ENCODE assay signal across 10 cellular contexts in genomic region chr14:32934891-32935633, GRCh38. TPM values are rescaled to one million over a fixed set of nuclear protein-coding genes. Genes with fewer than 3 reads are reported as not detected.
DNase-seq lines count a peak whose midpoint lies in the region; ATAC-seq, FAIRE-seq and TF ChIP-seq lines count a peak whose summit lies in the region.
"Had no signal": no experiment of that assay in that cellular context is flagged by ENCODE, and none has a peak within 500 bp of the region (broad histone marks: within the 10 kb centered on the region; RNA-seq: fewer than 3 reads in every experiment).

No MANE protein-coding gene starts in this region.

- no peak overlapping the region for H3K27ac Mint-ChIP-seq in activated naive CD8-positive, alpha-beta T cell treated with anti-CD3 and anti-CD28 coated beads, Interleukin-2, amount 10 ng/mL, durations not matched to agents 7 days and 5 days
- no peak overlapping the region for H3K27ac Mint-ChIP-seq in activated naive CD8-positive, alpha-beta T cell treated with anti-CD3 and anti-CD28 coated beads for 36 hours
- H3K27ac Mint-ChIP-seq: T-helper 2 cell treated with Interferon-gamma antibody and Interleukin-4, amounts not matched to agents 5 μg/mL and 100 μg/mL, for 36 hours had no signal

- H3K27me3 ChIP-seq in GM12878 (replicated peaks in 1 of 2; ENCODE audit: control insufficient read depth in 2 of 2, insufficient read depth in 2 of 2, low read length in 1 of 2), result peaks cover 3 to 22% of the 10 kb centered on the region in 2 experiments

- BruUV-seq in GM12878 (replicated peaks; lab: Mats Ljungman, UMichigan), result no TSS peak

- H3K36me3 ChIP-seq in GM12878 (ENCODE audit: control insufficient read depth in 2 of 2, insufficient read depth in 2 of 2, low read length in 1 of 2) (no peaks in the 10 kb centered on the region), urinary bladder (ENCODE audit: insufficient read depth) (no peaks in the 10 kb centered on the region)

- TF ChIP-seq POLR2A in GM12878 (IDR thresholded peaks at IDR 0.05; ENCODE audit: low read depth, low read length), result no peak

- POLR2A ChIA-PET in activated naive CD8-positive, alpha-beta T cell treated with anti-CD3 and anti-CD28 coated beads, Interleukin-2, amount 10 ng/mL, durations not matched to agents 7 days and 5 days (lab: Charles Lee), result no interaction called here
- POLR2A ChIA-PET in GM12878 (lab: Charles Lee), result no interaction called here

- intact Hi-C loops in GM12878 (cut with micrococcal nuclease; ENCODE audit: unreplicated experiment), result no loop called here

- 3% methylated on average over 31 of the region's 39 CpGs for WGBS in GM12878 (ENCODE audit: insufficient coverage, insufficient replicate concordance, low lambda C conversion rate, missing lambda C conversion rate)
- WGBS in urinary bladder, result 5% methylated on average over 39 of the region's 39 CpGs

- H3K4me3 ChIP-seq in GM12878, result no peak overlapping the region
- peak overlapping the region; percentile 54 for H3K4me3 ChIP-seq in urinary bladder (ENCODE audit: low read depth, low read length)

- no peaks in the 10 kb centered on the region for H3K4me1 ChIP-seq in GM12878 (ENCODE audit: control insufficient read depth, insufficient read depth, low read length)
- peaks cover 3% of the 10 kb centered on the region for H3K4me1 ChIP-seq in urinary bladder (ENCODE audit: insufficient read depth)

- no peaks in the 10 kb centered on the region for H4K20me1 ChIP-seq in GM12878 (ENCODE audit: control insufficient read depth, insufficient read depth)

- H3K9me3 ChIP-seq in GM12878 (replicated peaks; ENCODE audit: control insufficient read depth, insufficient read depth, low read length), result no peaks in the 10 kb centered on the region; the same call in 2 of the 3 replicates

- H3K4me3 Mint-ChIP-seq in activated naive CD8-positive, alpha-beta T cell treated with anti-CD3 and anti-CD28 coated beads, Interleukin-2, amount 10 ng/mL, durations not matched to agents 7 days and 5 days, result no peak overlapping the region
- no peak overlapping the region for H3K4me3 Mint-ChIP-seq in activated naive CD8-positive, alpha-beta T cell treated with anti-CD3 and anti-CD28 coated beads for 36 hours
- H3K4me3 Mint-ChIP-seq: T-helper 2 cell treated with Interferon-gamma antibody and Interleukin-4, amounts not matched to agents 5 μg/mL and 100 μg/mL, for 36 hours had no signal

- H3K27me3 Mint-ChIP-seq in activated naive CD8-positive, alpha-beta T cell treated with anti-CD3 and anti-CD28 coated beads, Interleukin-2, amount 10 ng/mL, durations not matched to agents 7 days and 5 days, result peaks cover 71% of the 10 kb centered on the region
- H3K27me3 Mint-ChIP-seq in activated naive CD8-positive, alpha-beta T cell treated with anti-CD3 and anti-CD28 coated beads for 36 hours, result peaks cover 77% of the 10 kb centered on the region

- H3K9me3 Mint-ChIP-seq in activated naive CD8-positive, alpha-beta T cell treated with anti-CD3 and anti-CD28 coated beads, Interleukin-2, amount 10 ng/mL, durations not matched to agents 7 days and 5 days, result no peaks in the 10 kb centered on the region
- no peaks in the 10 kb centered on the region for H3K9me3 Mint-ChIP-seq in activated naive CD8-positive, alpha-beta T cell treated with anti-CD3 and anti-CD28 coated beads for 36 hours
- H3K9me3 Mint-ChIP-seq: T-helper 2 cell treated with Interferon-gamma antibody and Interleukin-4, amounts not matched to agents 5 μg/mL and 100 μg/mL, for 36 hours had no signal

- in situ Hi-C loops in GM12878 (cut with MboI), result no loop called here

- peak; percentile 28 for DNase-seq in activated naive CD8-positive, alpha-beta T cell treated with anti-CD3 and anti-CD28 coated beads, Interleukin-2, amount 10 ng/mL, durations not matched to agents 7 days and 5 days
- no peak for DNase-seq in activated naive CD8-positive, alpha-beta T cell treated with anti-CD3 and anti-CD28 coated beads for 36 hours
- no peak for DNase-seq in GM12878 (ENCODE audit: low read depth, low spot score)
- DNase-seq in medulla oblongata (ENCODE audit: extremely low spot score), result peak; percentile 39
- no peak for DNase-seq in 8988T
- DNase-seq in stimulated activated CD8-positive, alpha-beta memory T cell treated with anti-CD3 and anti-CD28 coated beads, Interleukin-4, amount 100 ng/mL, for 48 hours, result no peak

- no peak overlapping the region for H3K9ac ChIP-seq in GM12878 (ENCODE audit: control insufficient read depth, insufficient read depth, low read length)

- no peak for FAIRE-seq in GM12878 (lab: Jason Lieb, UNC)

- ATAC-seq in activated naive CD8-positive, alpha-beta T cell treated with anti-CD3 and anti-CD28 coated beads, Interleukin-2, amount 10 ng/mL, durations not matched to agents 7 days and 5 days (ENCODE audit: low read depth), result no peak
- ATAC-seq in GM12878 (no peak), GM19324 (IDR thresholded peaks at IDR 0.05; ENCODE audit: low FRiP score, unreplicated experiment) (no peak)

- TF ChIP-seq EP300 in GM12878 (IDR thresholded peaks at IDR 0.05; ENCODE audit: borderline replicate concordance in 1 of 2, control insufficient read depth in 1 of 2, low read depth in 2 of 2, low read length in 2 of 2), result no peak

- H3K4me1 Mint-ChIP-seq in activated naive CD8-positive, alpha-beta T cell treated with anti-CD3 and anti-CD28 coated beads, Interleukin-2, amount 10 ng/mL, durations not matched to agents 7 days and 5 days, result peaks cover 5% of the 10 kb centered on the region
- peaks cover 10% of the 10 kb centered on the region for H3K4me1 Mint-ChIP-seq in activated naive CD8-positive, alpha-beta T cell treated with anti-CD3 and anti-CD28 coated beads for 36 hours

- CTCF ChIA-PET in GM12878 (lab: Yijun Ruan, JAX), result no interaction called here

- no peaks in the 10 kb centered on the region for H3K79me2 ChIP-seq in GM12878 (ENCODE audit: control insufficient read depth, insufficient read depth, low read length)

- H3K36me3 Mint-ChIP-seq in activated naive CD8-positive, alpha-beta T cell treated with anti-CD3 and anti-CD28 coated beads, Interleukin-2, amount 10 ng/mL, durations not matched to agents 7 days and 5 days, result no peaks in the 10 kb centered on the region
- H3K36me3 Mint-ChIP-seq in activated naive CD8-positive, alpha-beta T cell treated with anti-CD3 and anti-CD28 coated beads for 36 hours, result no peaks in the 10 kb centered on the region

- H3K27ac ChIP-seq in GM12878 (ENCODE audit: control insufficient read depth, insufficient read depth), result no peak overlapping the region
- H3K27ac ChIP-seq in urinary bladder (ENCODE audit: low read depth), result no peak overlapping the region
- H3K27ac ChIP-seq: HL-60 had no signal

- RAD21 ChIA-PET in GM12878 (lab: Charles Lee; ENCODE audit: unreplicated experiment), result no interaction called here

- SMC1A ChIA-PET in GM12878 (lab: Charles Lee; ENCODE audit: uncharacterized antibody, unreplicated experiment), result no interaction called here

- no peak for TF ChIP-seq RAD21 in GM12878 (IDR thresholded peaks at IDR 0.05; ENCODE audit: insufficient read depth, low read depth, low read length)

- TF ChIP-seq CTCF in GM12878 (IDR thresholded peaks at IDR 0.05 in 2 of 3, conservative IDR thresholded peaks at IDR 0.05 in 1 of 3; ENCODE audit: control insufficient read depth in 2 of 3, extremely low read depth in 1 of 3, insufficient read depth in 1 of 3, low read depth in 3 of 3, low read length in 3 of 3), result no peak

- no peak overlapping the region for H3K4me2 ChIP-seq in GM12878 (ENCODE audit: control insufficient read depth, insufficient read depth)

- H2AFZ ChIP-seq in GM12878 (ENCODE audit: control insufficient read depth, low read depth, low read length), result no peak overlapping the region

TF ChIP-seq in GM12878, 131 proteins besides CTCF, POLR2A, EP300 and RAD21:
- TF ChIP-seq RBBP5 (conservative IDR thresholded peaks at IDR 0.05) (no peak), SUZ12 (IDR thresholded peaks at IDR 0.05; ENCODE audit: unreplicated experiment) (peak; percentile 38)

RNA-seq across cellular contexts. Expression of gene NPAS3, which starts 3.6 kb away (rescaled TPM):
- total RNA-seq in activated naive CD8-positive, alpha-beta T cell treated with anti-CD3 and anti-CD28 coated beads, Interleukin-2, amount 10 ng/mL, durations not matched to agents 7 days and 5 days, result not detected
- not detected for total RNA-seq in activated naive CD8-positive, alpha-beta T cell treated with anti-CD3 and anti-CD28 coated beads for 36 hours
- total RNA-seq in GM12878 (2013; cell fraction: nucleolus; rRNA removed), result 0.24 and 0.33 TPM in 2 replicates
- total RNA-seq in GM12878 (2014; rRNA removed) (under 0.01 TPM in 1 of 2 replicates, not detected in the other), GM12878 (2014; rRNA removed; fragmentation: Illumina TruSeq; extraction: Trizol) (0.05 TPM in 1 of 2 replicates, not detected in the other), GM12878 (2021) (not detected in 2 replicates), urinary bladder (7.1 TPM)
- not detected for polyA plus RNA-seq in GM12878 (2011; ENCODE audit: low read depth)
- polyA plus RNA-seq in GM12878 (2011; rRNA removed) (2.7 and 3.3 TPM in 2 replicates), GM12878 (2014; fragmentation: Illumina TruSeq; extraction: Trizol) (not detected in 2 replicates), GM12878 (2014; fragmentation: Nextera tagmentation; extraction: Ambion mirVana) (under 1 TPM in 1 of 2 experiments, not detected in 1; 0.02 TPM), GM12878 (2014; rRNA removed) (0.03 and 0.04 TPM in 2 replicates), GM12878 (2016; fragmentation: Nextera tagmentation; extraction: Ambion mirVana) (not detected), urinary bladder (1.0 TPM)
- polyA plus RNA-seq in GM12878 (2011; cell fraction: cytosol; rRNA removed), result 1.5 TPM in 2 replicates
- polyA plus RNA-seq in GM12878 (2011; cell fraction: nucleus; rRNA removed), result 2.1 and 4.0 TPM in 2 replicates
- 0.03 TPM in 1 of 2 replicates, not detected in the other for polyA plus RNA-seq in GM12878 (2012)
- polyA minus RNA-seq in GM12878 (2011; rRNA and poly(A)+ RNA removed), result 3.3 and 6.5 TPM in 2 replicates
- polyA minus RNA-seq in GM12878 (2011; cell fraction: cytosol; rRNA and poly(A)+ RNA removed), result 1.7 and 2.3 TPM in 2 replicates
- 9.4 and 11.2 TPM in 2 replicates for polyA minus RNA-seq in GM12878 (2011; cell fraction: nucleus; rRNA and poly(A)+ RNA removed)

Comparison
In these comparisons a context has a peak if more than half of its experiments do, and no peak if none do; other contexts are left out.
1. DNase-seq: peak in activated naive CD8-positive, alpha-beta T cell treated with anti-CD3 and anti-CD28 coated beads, Interleukin-2, amount 10 ng/mL, durations not matched to agents 7 days and 5 days (single experiment) and medulla oblongata (single experiment); none in activated naive CD8-positive, alpha-beta T cell treated with anti-CD3 and anti-CD28 coated beads for 36 hours (single experiment), GM12878 (single experiment), 8988T (single experiment) and stimulated activated CD8-positive, alpha-beta memory T cell treated with anti-CD3 and anti-CD28 coated beads, Interleukin-4, amount 100 ng/mL, for 48 hours (single experiment).